27 cellular contexts compared by ENCODE assay signal in the genomic region with DNA sequence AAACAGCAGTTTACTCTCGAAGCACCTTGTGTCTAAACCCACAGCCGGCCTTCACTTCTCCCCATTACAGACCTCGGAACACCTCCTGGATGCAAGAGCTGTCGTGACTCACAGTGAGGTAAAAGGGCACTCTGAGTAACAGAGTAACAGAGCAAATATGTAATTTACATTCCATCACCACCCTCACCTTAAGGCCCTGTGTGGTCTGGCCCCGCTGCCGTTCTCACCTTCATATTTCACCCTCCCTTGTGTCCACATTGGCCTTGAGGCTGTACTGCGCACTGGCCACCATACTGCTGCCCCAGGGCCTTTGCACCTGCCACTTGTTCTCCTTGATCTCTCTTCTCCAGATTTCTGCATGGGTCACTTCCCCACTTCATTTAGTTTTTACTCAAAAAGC. TPM values are rescaled to one million over a fixed set of nuclear protein-coding genes. Genes with fewer than 3 reads are reported as not detected.
DNase-seq lines count a peak whose midpoint lies in the region; ATAC-seq, FAIRE-seq and TF ChIP-seq lines count a peak whose summit lies in the region.
"Had no signal": no experiment of that assay in that cellular context is flagged by ENCODE, and none has a peak within 500 bp of the region (broad histone marks: within the 10 kb centered on the region; RNA-seq: fewer than 3 reads in every experiment).

No MANE protein-coding gene starts in this region.

- H3K27me3 ChIP-seq in small intestine (ENCODE audit: control insufficient read depth in 2 of 2, insufficient read depth in 2 of 2, low read length in 2 of 2), result peaks cover 0 to 2% of the 10 kb centered on the region in 2 donors
- H3K27me3 ChIP-seq: upper lobe of left lung had no signal

- H3K9me3 ChIP-seq in small intestine (ENCODE audit: control insufficient read depth, low read depth), result no peaks in the 10 kb centered on the region
- H3K9me3 ChIP-seq: upper lobe of left lung had no signal

- H3K4me3 Mint-ChIP-seq in HFFc6, result no peak overlapping the region
- H3K4me3 Mint-ChIP-seq: activated naive CD8-positive, alpha-beta T cell; activated T-helper 1 cell treated with anti-CD3 and anti-CD28 coated beads, Interleukin-12 subunit alpha, Interleukin-12 subunit beta, Interleukin-2, Interleukin-4 antibody, amounts not matched to agents 30 ng/mL and 10 ng/mL and 1 ng/mL, durations not matched to agents 14 hours and 24 hours and 36 hours; endodermal cell; stimulated activated naive CD8-positive, alpha-beta T cell treated with anti-CD3 and anti-CD28 coated beads, Interleukin-15, amount 100 ng/mL, for 72 hours had no signal

- no peak overlapping the region for H3K27ac ChIP-seq in epithelial cell of prostate
- H3K27ac ChIP-seq in small intestine (ENCODE audit: low read depth in 1 of 2, low read length in 1 of 2), result no peak overlapping the region
- H3K27ac ChIP-seq: upper lobe of left lung had no signal

- H3K4me1 Mint-ChIP-seq in HFFc6 (ENCODE audit: low read depth), result no peaks in the 10 kb centered on the region; the same call in 1 of the 2 replicates
- H3K4me1 Mint-ChIP-seq: endodermal cell; stimulated activated naive CD8-positive, alpha-beta T cell treated with anti-CD3 and anti-CD28 coated beads, Interleukin-15, amount 100 ng/mL, for 72 hours had no signal

- H3K27ac Mint-ChIP-seq in HFFc6, result no peak overlapping the region
- H3K27ac Mint-ChIP-seq: activated naive CD8-positive, alpha-beta T cell; activated T-helper 1 cell treated with anti-CD3 and anti-CD28 coated beads, Interleukin-12 subunit alpha, Interleukin-12 subunit beta, Interleukin-2, Interleukin-4 antibody, amounts not matched to agents 30 ng/mL and 10 ng/mL and 1 ng/mL, durations not matched to agents 14 hours and 24 hours and 36 hours; endodermal cell; stimulated activated naive CD8-positive, alpha-beta T cell treated with anti-CD3 and anti-CD28 coated beads, Interleukin-15, amount 100 ng/mL, for 72 hours had no signal

- no peak for TF ChIP-seq CTCF in HFFc6 (IDR thresholded peaks at IDR 0.05)

- no peaks in the 10 kb centered on the region for H3K36me3 Mint-ChIP-seq in HFFc6 (ENCODE audit: low read depth)

- no peaks in the 10 kb centered on the region for H3K36me3 ChIP-seq in small intestine (ENCODE audit: control insufficient read depth in 2 of 2, insufficient read depth in 2 of 2, low read length in 2 of 2)
- H3K36me3 ChIP-seq: upper lobe of left lung had no signal

- H3K27me3 Mint-ChIP-seq in HFFc6 (ENCODE audit: insufficient read depth), result peaks cover 48% of the 10 kb centered on the region
- H3K27me3 Mint-ChIP-seq: stimulated activated naive CD8-positive, alpha-beta T cell treated with anti-CD3 and anti-CD28 coated beads, Interleukin-15, amount 100 ng/mL, for 72 hours had no signal

- WGBS in small intestine, 3 donors, result 52 to 72% (median 66%) methylated on average over 7 of the region's 7 CpGs

- no peak for ATAC-seq in HG02798 (IDR thresholded peaks at IDR 0.05; ENCODE audit: poor library complexity, unreplicated experiment)
- ATAC-seq: stimulated activated naive CD8-positive, alpha-beta T cell treated with anti-CD3 and anti-CD28 coated beads, Interleukin-15, amount 100 ng/mL, for 72 hours had no signal

- H3K4me1 ChIP-seq in small intestine (ENCODE audit: control insufficient read depth in 2 of 2, insufficient read depth in 1 of 2, low read depth in 1 of 2, low read length in 1 of 2), result no peaks in the 10 kb centered on the region

- DNase-seq in HPDE6-E6E7 (ENCODE audit: extremely low spot score) (peak; percentile 78), RKO (ENCODE audit: low spot score) (peak; percentile 8), epithelial cell of prostate (ENCODE audit: low read depth, low spot score) (peak; percentile 55), small intestine (peak; percentile 39), NCI-H1092 treated with DMSO at 0.1 percent for 48 hours (lab: John Stamatoyannopoulos, UW) (no peak), HFFc6 (no peak), 8988T (no peak)
- DNase-seq: activated CD4-positive, alpha-beta T cell treated with anti-CD3 and anti-CD28 coated beads for 1 hour; activated CD8-positive, alpha-beta memory T cell treated with anti-CD3 and anti-CD28 coated beads for 24 hours; AML-193; DMS79; endodermal cell; H7; head of caudate nucleus; NCI-H187 treated with DMSO at 0.1 percent for 48 hours; NCI-H446 treated with DMSO at 0.1 percent for 48 hours; RPMI8226; stimulated activated CD4-positive, alpha-beta T cell treated with anti-CD3 and anti-CD28 coated beads, Interleukin-4, amount 100 ng/mL, for 1 hour; stimulated activated naive CD8-positive, alpha-beta T cell treated with anti-CD3 and anti-CD28 coated beads, Interleukin-15, amount 100 ng/mL, for 72 hours; T-helper 9 cell; upper lobe of left lung had no signal

- H3K4me3 ChIP-seq in small intestine (ENCODE audit: low read depth in 1 of 2, low read length in 2 of 2), result no peak overlapping the region
- H3K4me3 ChIP-seq: upper lobe of left lung had no signal

- FAIRE-seq in small intestine (lab: Jason Lieb, UNC), result no peak
- FAIRE-seq: GM12892 had no signal

- H3K9me3 Mint-ChIP-seq in HFFc6, result no peaks in the 10 kb centered on the region; the same call in 1 of the 2 replicates
- H3K9me3 Mint-ChIP-seq: endodermal cell had no signal

RNA-seq across cellular contexts. Expression of a gene that starts 12.6 kb away (rescaled TPM):
- polyA plus RNA-seq in small intestine, result 1 to 10 TPM in 1 of 3 donors, under 1 TPM in 1, not detected in 1; 0.45 to 1.3 TPM
- not detected for total RNA-seq in HFFc6 (2021; fragmentation: NEBNext Ultra II Directional; extraction: Animal tissue kit (Norgen Biotek cat#: 25700))
- total RNA-seq: activated T-helper 1 cell treated with anti-CD3 and anti-CD28 coated beads, Interleukin-12 subunit alpha, Interleukin-12 subunit beta, Interleukin-2, Interleukin-4 antibody, amounts not matched to agents 30 ng/mL and 10 ng/mL and 1 ng/mL, durations not matched to agents 14 hours and 24 hours and 36 hours; endodermal cell; H7; pulmonary artery endothelial cell had no signal

RNA-seq across cellular contexts. Expression of a gene that starts 21.9 kb away (rescaled TPM):
- 10 to 100 TPM in 1 of 3 donors, 1 to 10 TPM in 2; 1.6 to 26.0 (median 2.0) TPM for polyA plus RNA-seq in small intestine
- not detected for total RNA-seq in HFFc6 (2021; fragmentation: NEBNext Ultra II Directional; extraction: Animal tissue kit (Norgen Biotek cat#: 25700))
- total RNA-seq: activated T-helper 1 cell treated with anti-CD3 and anti-CD28 coated beads, Interleukin-12 subunit alpha, Interleukin-12 subunit beta, Interleukin-2, Interleukin-4 antibody, amounts not matched to agents 30 ng/mL and 10 ng/mL and 1 ng/mL, durations not matched to agents 14 hours and 24 hours and 36 hours; pulmonary artery endothelial cell had no signal

RNA-seq across cellular contexts. Expression of a gene that starts 33.2 kb away (rescaled TPM):
- not detected for polyA plus RNA-seq in small intestine
- total RNA-seq in HFFc6 (2021; fragmentation: NEBNext Ultra II Directional; extraction: Animal tissue kit (Norgen Biotek cat#: 25700)), result not detected
- total RNA-seq: activated T-helper 1 cell treated with anti-CD3 and anti-CD28 coated beads, Interleukin-12 subunit alpha, Interleukin-12 subunit beta, Interleukin-2, Interleukin-4 antibody, amounts not matched to agents 30 ng/mL and 10 ng/mL and 1 ng/mL, durations not matched to agents 14 hours and 24 hours and 36 hours; endodermal cell; H7; liver; pulmonary artery endothelial cell; upper lobe of left lung had no signal
- polyA plus RNA-seq: liver had no signal

Comparison
In these comparisons a context has a peak if more than half of its experiments do, and no peak if none do; other contexts are left out.
1. DNase-seq: peak in HPDE6-E6E7 (single experiment), RKO (single experiment), epithelial cell of prostate (single experiment) and small intestine (single experiment); none in NCI-H1092 treated with DMSO at 0.1 percent for 48 hours (single experiment), HFFc6 (single experiment) and 8988T (single experiment).